22 cellular contexts compared by ENCODE assay signal in genomic region chr6:136483906-136484305, GRCh38.
DNase-seq lines count a peak whose midpoint lies in the region; ATAC-seq, FAIRE-seq and TF ChIP-seq lines count a peak whose summit lies in the region.
"Had no signal": no experiment of that assay in that cellular context is flagged by ENCODE, and none has a peak within 500 bp of the region (broad histone marks: within the 10 kb centered on the region; RNA-seq: fewer than 3 reads in every experiment).

No MANE protein-coding gene starts in this region.

- no peak overlapping the region for H2AFZ ChIP-seq in K562 (ENCODE audit: low read depth, low read length)
- H2AFZ ChIP-seq: GM23338 had no signal

- no peaks in the 10 kb centered on the region for H3K79me2 ChIP-seq in K562 (ENCODE audit: control insufficient read depth, insufficient read depth, low read length)

- peaks cover 10% of the 10 kb centered on the region for H3K27me3 Mint-ChIP-seq in activated naive CD8-positive, alpha-beta T cell treated with anti-CD3 and anti-CD28 coated beads for 36 hours
- H3K27me3 Mint-ChIP-seq: CD4-positive, alpha-beta T cell had no signal

- H3K4me1 Mint-ChIP-seq in activated naive CD8-positive, alpha-beta T cell treated with anti-CD3 and anti-CD28 coated beads for 36 hours: no peaks in the 10 kb centered on the region

- no TSS peak for BruUV-seq in K562 (replicated peaks; lab: Mats Ljungman, UMichigan)

- no peak overlapping the region for H3K4me2 ChIP-seq in K562 (ENCODE audit: insufficient read depth, low read length)
- H3K4me2 ChIP-seq: GM23338 had no signal

- no peak overlapping the region for H3K4me3 Mint-ChIP-seq in activated naive CD8-positive, alpha-beta T cell treated with anti-CD3 and anti-CD28 coated beads for 36 hours
- H3K4me3 Mint-ChIP-seq: CD4-positive, alpha-beta T cell; GM23338; HFFc6 had no signal

- no peak for TF ChIP-seq EP300 in K562 (IDR thresholded peaks at IDR 0.05; ENCODE audit: low read length)

- POLR2A ChIA-PET in K562 (lab: Yijun Ruan, JAX): interaction anchor here (0.6 to 0.9 kb wide), 2 partner anchors 26 to 31 kb away, joined by 3 read pairs; no protein-coding TSS in a partner anchor

- 0% methylated on average over 3 of the region's 3 CpGs for WGBS in K562 (ENCODE audit: insufficient coverage, low coverage, missing lambda C conversion rate)

- TF ChIP-seq RAD21 in K562 (CRISPR knock-in tag; conservative IDR thresholded peaks at IDR 0.05 in 1 of 2, IDR thresholded peaks at IDR 0.05 in 1 of 2): no peak

- no peak overlapping the region for H3K9ac ChIP-seq in K562 (ENCODE audit: insufficient read depth in 1 of 2, low read depth in 2 of 2, low read length in 2 of 2)

- intact Hi-C loops in K562 (cut with micrococcal nuclease): no loop called here

- no peak for TF ChIP-seq CTCF in K562 (IDR thresholded peaks at IDR 0.05 in 2 of 3, conservative IDR thresholded peaks at IDR 0.05 in 1 of 3; ENCODE audit: insufficient read depth in 2 of 3, low read depth in 1 of 3, low read length in 3 of 3)

- no peak overlapping the region for H3K27ac ChIP-seq in K562 (ENCODE audit: extremely low read depth, low read depth, low read length)
- H3K27ac ChIP-seq: C4-2B, HL-60 had no signal

- H3K9me3 Mint-ChIP-seq in activated naive CD8-positive, alpha-beta T cell treated with anti-CD3 and anti-CD28 coated beads for 36 hours: peaks cover 3% of the 10 kb centered on the region
- no peaks in the 10 kb centered on the region for H3K9me3 Mint-ChIP-seq in activated naive CD4-positive, alpha-beta T cell treated with anti-CD3 and anti-CD28 coated beads, Interleukin-2, amount 50 U/mL, for 72 hours
- H3K9me3 Mint-ChIP-seq: HFFc6 had no signal

- H3K4me1 ChIP-seq in K562 (replicated peaks in 1 of 2; ENCODE audit: control insufficient read depth in 2 of 2, insufficient read depth in 2 of 2, low read length in 2 of 2): no peaks in the 10 kb centered on the region
- H3K4me1 ChIP-seq: Caco-2 had no signal

- FAIRE-seq in K562 (lab: Jason Lieb, UNC): no peak
- FAIRE-seq: A204.1, G401.6, GM12892, GM18507, H54 had no signal

- ATAC-seq in K562 (no peak), HG03139 (IDR thresholded peaks at IDR 0.05; ENCODE audit: unreplicated experiment) (no peak)
- ATAC-seq in activated naive CD4-positive, alpha-beta T cell treated with anti-CD3 and anti-CD28 coated beads, Interleukin-2, amount 50 U/mL, for 72 hours: no peak
- ATAC-seq: GM23338, HCT116 had no signal

- peak; percentile 40 for DNase-seq in DMS79 treated with DMSO at 0.1 percent for 48 hours (lab: John Stamatoyannopoulos, UW)
- DNase-seq in K562 (ENCODE audit: extremely low read depth in 1 of 4, low spot score in 3 of 4): peak in 1 of 4 experiments; percentile 23
- peak; percentile 6 for DNase-seq in myocyte (ENCODE audit: low read depth)
- no peak for DNase-seq in 8988T
- no peak for DNase-seq in activated naive CD8-positive, alpha-beta T cell treated with anti-CD3 and anti-CD28 coated beads for 36 hours
- no peak for DNase-seq in activated naive CD4-positive, alpha-beta T cell treated with anti-CD3 and anti-CD28 coated beads, Interleukin-2, amount 50 U/mL, for 72 hours (ENCODE audit: low spot score in 2 of 2)
- DNase-seq: AML-193; Caco-2; CD4-positive, alpha-beta T cell; DND-41; EL; HFFc6 had no signal

- no peaks in the 10 kb centered on the region for H4K20me1 ChIP-seq in K562 (replicated peaks; ENCODE audit: control insufficient read depth, insufficient read depth, low read length)

- H3K27me3 ChIP-seq in K562 (ENCODE audit: control insufficient read depth in 2 of 2, insufficient read depth in 2 of 2, low read length in 2 of 2): no peaks in the 10 kb centered on the region

- H3K9me3 ChIP-seq in K562 (replicated peaks; ENCODE audit: control insufficient read depth, insufficient read depth, low read depth, low read length): no peaks in the 10 kb centered on the region
- H3K9me3 ChIP-seq: Caco-2 had no signal

- no peaks in the 10 kb centered on the region for H3K9me1 ChIP-seq in K562 (ENCODE audit: control insufficient read depth, insufficient read depth, low read length)

- CTCF ChIA-PET in K562 (lab: Yijun Ruan, JAX; ENCODE audit: low intra/inter-chr PET ratio): no interaction called here

- no peaks in the 10 kb centered on the region for H3K36me3 Mint-ChIP-seq in activated naive CD8-positive, alpha-beta T cell treated with anti-CD3 and anti-CD28 coated beads for 36 hours
- H3K36me3 Mint-ChIP-seq in activated naive CD4-positive, alpha-beta T cell treated with anti-CD3 and anti-CD28 coated beads, Interleukin-2, amount 50 U/mL, for 72 hours: no peaks in the 10 kb centered on the region

- in situ Hi-C loops in K562 (cut with MboI): no loop called here

- H3K36me3 ChIP-seq in K562 (ENCODE audit: control insufficient read depth, insufficient read depth, low read length): no peaks in the 10 kb centered on the region

- no peak overlapping the region for H3K27ac Mint-ChIP-seq in activated naive CD8-positive, alpha-beta T cell treated with anti-CD3 and anti-CD28 coated beads for 36 hours
- no peak overlapping the region for H3K27ac Mint-ChIP-seq in activated naive CD4-positive, alpha-beta T cell treated with anti-CD3 and anti-CD28 coated beads, Interleukin-2, amount 50 U/mL, for 72 hours
- H3K27ac Mint-ChIP-seq: CD4-positive, alpha-beta T cell; GM23338; HFFc6 had no signal

- no peak overlapping the region for H3K4me3 ChIP-seq in K562
- H3K4me3 ChIP-seq: GM23338 had no signal

- TF ChIP-seq POLR2A in K562 (conservative IDR thresholded peaks at IDR 0.05): no peak

TF ChIP-seq in K562, 482 proteins besides CTCF, POLR2A, EP300 and RAD21:
- TF ChIP-seq RREB1 (CRISPR knock-in tag; IDR thresholded peaks at IDR 0.05) (no peak), KLF1 (tag; IDR thresholded peaks at IDR 0.05) (no peak), ZSCAN32 (CRISPR knock-in tag; IDR thresholded peaks at IDR 0.05) (no peak), TCF3 (CRISPR knock-in tag; IDR thresholded peaks at IDR 0.05) (peak; percentile 20; the same call in 1 of the 2 replicates), TEAD4 (IDR thresholded peaks at IDR 0.05; ENCODE audit: low read length) (peak; percentile 16; the same call in 1 of the 2 replicates), TEAD4 (CRISPR knock-in tag; IDR thresholded peaks at IDR 0.05; ENCODE audit: borderline replicate concordance) (no peak), CXXC5 (CRISPR knock-in tag; IDR thresholded peaks at IDR 0.05) (0 out of 2 replicates have a peak, but pooled peaks have one; percentile 19)

Comparison
In these comparisons a context has a peak if more than half of its experiments do, and no peak if none do; other contexts are left out.
1. DNase-seq: peak in DMS79 treated with DMSO at 0.1 percent for 48 hours (single experiment) and myocyte (single experiment); none in 8988T (single experiment), activated naive CD8-positive, alpha-beta T cell treated with anti-CD3 and anti-CD28 coated beads for 36 hours (single experiment) and activated naive CD4-positive, alpha-beta T cell treated with anti-CD3 and anti-CD28 coated beads, Interleukin-2, amount 50 U/mL, for 72 hours (0 of 2).